1 cellular context compared by ENCODE assay signal in the genomic region with DNA sequence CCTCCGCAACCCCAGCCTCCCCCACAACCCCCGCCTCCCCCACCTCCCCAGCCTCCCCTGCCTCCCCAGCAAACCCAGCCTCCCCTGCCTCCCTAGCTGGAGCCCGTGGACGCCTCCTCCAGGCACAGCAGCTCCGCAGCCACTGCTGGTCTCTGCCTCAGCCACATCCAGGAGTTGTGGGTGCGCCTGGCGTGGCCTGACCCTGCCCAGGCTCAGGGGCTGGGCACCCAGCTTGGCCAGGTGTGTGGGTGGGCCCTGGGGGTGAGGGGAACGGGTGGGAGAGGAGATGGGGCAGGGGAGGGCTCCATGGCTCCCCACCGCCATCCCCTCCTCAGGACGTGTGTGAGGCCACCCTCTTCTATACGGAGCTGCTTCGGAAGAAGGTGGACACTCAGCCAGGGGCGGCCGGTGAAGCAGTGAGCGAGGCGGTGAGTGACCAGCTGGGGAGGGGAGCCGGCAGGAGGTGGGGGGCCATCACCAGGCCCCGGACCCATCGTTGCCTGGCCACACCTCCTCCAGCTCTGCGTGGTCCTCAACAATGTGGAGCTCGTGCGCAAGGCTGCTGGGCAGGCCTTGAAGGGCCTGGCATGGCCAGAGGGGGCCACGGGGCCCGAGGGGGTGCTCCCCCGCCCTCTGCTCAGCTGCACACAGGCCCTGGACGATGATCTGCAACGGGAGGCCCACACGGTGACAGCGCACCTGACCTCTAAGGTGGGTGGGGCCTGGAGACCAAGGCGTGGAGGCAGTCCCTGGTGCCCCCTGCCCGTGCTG.
TF ChIP-seq lines count a peak whose summit lies in the region.

No MANE protein-coding gene starts in this region.

TF ChIP-seq in H1, 55 proteins besides CTCF, POLR2A, EP300 and RAD21:
- TF ChIP-seq TBP (IDR thresholded peaks at IDR 0.05; ENCODE audit: low read depth, low read length), result no peak
- no peak for TF ChIP-seq EGR1 (IDR thresholded peaks at IDR 0.05; ENCODE audit: borderline replicate concordance, low read depth, low read length)
TF ChIP-seq in H1: peak in this region for 0.
